ENCODE assay signal across 8 cellular contexts in the genomic region with DNA sequence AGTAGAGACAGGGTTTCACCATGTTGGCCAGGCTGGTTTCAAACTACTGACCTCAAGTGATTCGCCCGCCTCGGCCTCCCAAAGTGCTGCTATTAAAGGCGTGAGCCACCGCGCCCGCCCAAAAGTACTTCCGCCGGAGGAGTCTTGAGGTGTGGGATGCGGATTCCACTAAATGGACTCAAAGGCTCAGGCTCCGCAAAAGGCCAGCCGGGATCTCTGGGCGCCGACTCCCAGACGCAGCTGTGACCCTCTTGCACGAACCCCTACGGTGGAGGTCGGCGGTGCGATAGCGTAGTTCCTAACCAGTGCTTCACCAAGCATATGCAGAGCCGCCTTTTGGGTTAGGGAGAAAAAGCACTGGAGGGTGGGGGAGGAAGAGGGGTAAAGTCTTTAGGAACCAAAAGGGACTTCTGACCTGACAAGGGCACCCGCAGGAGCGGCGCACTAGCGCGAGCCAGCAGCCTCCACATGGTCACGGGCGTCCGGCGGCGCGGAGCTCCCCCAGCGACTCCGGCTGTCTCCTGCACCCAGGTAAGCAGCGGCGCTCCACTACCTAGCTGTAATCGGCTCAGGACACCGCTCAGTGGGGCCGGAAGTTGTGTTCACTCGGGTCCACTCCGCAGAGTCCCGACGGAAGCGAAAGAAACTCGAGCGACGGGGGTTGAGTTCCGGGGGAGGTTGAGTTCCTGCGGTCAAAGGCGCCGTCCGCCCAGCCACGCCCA. TPM values are rescaled to one million over a fixed set of nuclear protein-coding genes. Genes with fewer than 3 reads are reported as not detected.
DNase-seq lines count a peak whose midpoint lies in the region; ATAC-seq and TF ChIP-seq lines count a peak whose summit lies in the region.

MRPL16 (minus strand) TSS at position 590 of the 722 bp plus-strand sequence; CDS start at position 470, 120 bp downstream.

- peaks cover 27% of the 10 kb centered on the region for H3K4me1 ChIP-seq in Caco-2
- H3K4me1 ChIP-seq in endocrine pancreas (ENCODE audit: control insufficient read depth, insufficient read depth, low read length), result peaks cover 4% of the 10 kb centered on the region

- H3K4me3 ChIP-seq in Caco-2 (ENCODE audit: low read depth, low read length) (peak within 1 kb of the TSS; percentile 83), endocrine pancreas (ENCODE audit: control insufficient read depth, insufficient read depth, low read length) (peak within 1 kb of the TSS; percentile 77)

- H3K9me3 Mint-ChIP-seq in Caco-2 (ENCODE audit: unreplicated experiment), result no peaks in the 10 kb centered on the region

- H3K9ac ChIP-seq in endocrine pancreas (ENCODE audit: control insufficient read depth, insufficient read depth, low read length), result peak within 1 kb of the TSS; percentile 87

- intact Hi-C loops in Caco-2 (cut with micrococcal nuclease; ENCODE audit: unreplicated experiment), result loop anchor here (5.0 kb wide), 1 partner anchor 258 kb away; no protein-coding TSS in a partner anchor

- no peaks in the 10 kb centered on the region for H3K9me3 ChIP-seq in Caco-2
- H3K9me3 ChIP-seq in endocrine pancreas (ENCODE audit: control insufficient read depth, low read length), result no peaks in the 10 kb centered on the region

- no TSS peak for BruUV-seq in Caco-2 (replicated peaks; lab: Mats Ljungman, UMichigan)

- H3K4me1 Mint-ChIP-seq in Caco-2 (ENCODE audit: low read depth, unreplicated experiment), result peaks cover 37% of the 10 kb centered on the region

- TF ChIP-seq CTCF in Caco-2 (IDR thresholded peaks at IDR 0.05; ENCODE audit: insufficient read depth in 1 of 2, low read depth in 1 of 2, low read length in 1 of 2, severe bottlenecking in 1 of 2, unreplicated experiment in 1 of 2), result peak; percentile 38 to 72

- DNase-seq in Caco-2 (peak; percentile 95 to 97), HT1080 (ENCODE audit: low read depth) (peak; percentile 85), NOMO-1 (lab: John Stamatoyannopoulos, UW; ENCODE audit: unreplicated experiment in 2 of 2) (peak; percentile 87 to 88), mesenteric fat pad (ENCODE audit: low spot score) (peak; percentile 95)
- DNase-seq in activated CD8-positive, alpha-beta memory T cell treated with anti-CD3 and anti-CD28 coated beads for 4 hours (ENCODE audit: low read depth in 2 of 2), result peak; percentile 77 to 78
- peak; percentile 77 for DNase-seq in stimulated activated CD8-positive, alpha-beta memory T cell treated with anti-CD3 and anti-CD28 coated beads, Interleukin-15, amount 100 ng/mL, for 24 hours (ENCODE audit: low read depth)

- CTCF ChIA-PET in Caco-2 (lab: Charles Lee), result interaction anchor here (0.6 to 2.0 kb wide), 8 partner anchors 13 to 194 kb away, joined by 3 to 13 read pairs (median 4); partner anchors contain the start of genes PATL1 and STX3

- H3K4me3 Mint-ChIP-seq in Caco-2 (ENCODE audit: unreplicated experiment), result peak within 1 kb of the TSS; percentile 96

- H3K27me3 Mint-ChIP-seq in Caco-2 (ENCODE audit: insufficient read depth, unreplicated experiment), result no peaks in the 10 kb centered on the region

- ATAC-seq in GM21360 (IDR thresholded peaks at IDR 0.05; ENCODE audit: unreplicated experiment), result peak; percentile 92

- H3K36me3 Mint-ChIP-seq in Caco-2 (ENCODE audit: insufficient read depth, unreplicated experiment), result peaks cover 67% of the 10 kb centered on the region

- H3K27ac Mint-ChIP-seq in Caco-2 (ENCODE audit: unreplicated experiment), result peak within 1 kb of the TSS; percentile 97

- H3K36me3 ChIP-seq in Caco-2 (ENCODE audit: control insufficient read depth, insufficient read depth, low read length), result peaks cover 5% of the 10 kb centered on the region; the same call in 1 of the 2 replicates
- H3K36me3 ChIP-seq in endocrine pancreas (ENCODE audit: control insufficient read depth, insufficient read depth, low read length), result no peaks in the 10 kb centered on the region

- POLR2A ChIA-PET in Caco-2 (lab: Charles Lee), result interaction anchor here (0.5 to 1.4 kb wide), 5 partner anchors 9 to 261 kb away, joined by 3 to 6 read pairs (median 4); partner anchors contain the start of genes PATL1 and STX3

- no peaks in the 10 kb centered on the region for H3K27me3 ChIP-seq in Caco-2 (replicated peaks; ENCODE audit: control insufficient read depth, insufficient read depth, low read length)
- H3K27me3 ChIP-seq in endocrine pancreas (ENCODE audit: control insufficient read depth, insufficient read depth, low read length), result no peaks in the 10 kb centered on the region

RNA-seq across cellular contexts. Expression of gene MRPL16, which starts in this region (rescaled TPM):
- total RNA-seq in Caco-2 (2022) (61.6 and 66.0 TPM in 2 replicates), mesenteric fat pad (39.5 TPM)
- total RNA-seq in HT1080 (2014; rRNA removed; shearing (Covaris generic)), result 91.6 and 95.7 TPM in 2 replicates
- 67.3 and 69.3 TPM in 2 replicates for polyA plus RNA-seq in HT1080 (2015; cell fraction: cytosol; rRNA removed)
- polyA plus RNA-seq in HT1080 (2015; cell fraction: nucleus; rRNA removed), result 51.6 and 55.5 TPM in 2 replicates

Comparison
In these comparisons a context has a peak if more than half of its experiments do, and no peak if none do; other contexts are left out.
1. Peak in every context shown above with its lines: DNase-seq, ATAC-seq and H3K4me3 ChIP-seq.